8 cellular contexts compared by ENCODE assay signal in the genomic region with DNA sequence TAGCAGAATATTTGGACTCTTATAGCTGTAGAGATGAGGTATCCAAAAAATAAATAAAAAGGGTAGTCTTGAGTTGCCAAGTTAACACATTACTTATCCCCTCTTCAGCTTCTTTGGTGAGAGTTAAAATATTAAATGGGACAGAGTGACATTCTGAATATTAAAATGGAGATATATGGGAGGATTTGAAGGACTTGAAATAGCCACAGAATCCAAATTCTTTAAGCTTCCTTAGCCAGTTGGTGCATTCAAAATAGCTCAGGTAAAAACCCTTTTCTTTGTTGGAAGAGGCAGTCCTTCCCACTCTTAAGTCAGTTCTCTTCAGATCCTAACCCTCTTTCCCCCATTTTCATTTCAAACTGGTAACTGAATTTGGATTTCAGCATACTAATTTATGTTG.
"Had no signal": no experiment of that assay in that cellular context is flagged by ENCODE, and none has a peak within 500 bp of the region (broad histone marks: within the 10 kb centered on the region; RNA-seq: fewer than 3 reads in every experiment).

No MANE protein-coding gene starts in this region.

- DNase-seq: IMR-90, KBM-7, KG1 had no signal

- H3K27ac Mint-ChIP-seq: IgD-negative memory B cell had no signal

- H3K4me1 Mint-ChIP-seq: IgD-negative memory B cell had no signal

- ATAC-seq: HepG2, K562 had no signal

- H3K27ac ChIP-seq: HL-60, KMS-11 had no signal

- H3K4me3 Mint-ChIP-seq: IgD-negative memory B cell had no signal

- H3K36me3 Mint-ChIP-seq: IgD-negative memory B cell had no signal

- H3K4me3 ChIP-seq: K562 had no signal

- H3K27me3 Mint-ChIP-seq: IgD-negative memory B cell had no signal
